ENCODE assay signal across 8 cellular contexts in the genomic region with DNA sequence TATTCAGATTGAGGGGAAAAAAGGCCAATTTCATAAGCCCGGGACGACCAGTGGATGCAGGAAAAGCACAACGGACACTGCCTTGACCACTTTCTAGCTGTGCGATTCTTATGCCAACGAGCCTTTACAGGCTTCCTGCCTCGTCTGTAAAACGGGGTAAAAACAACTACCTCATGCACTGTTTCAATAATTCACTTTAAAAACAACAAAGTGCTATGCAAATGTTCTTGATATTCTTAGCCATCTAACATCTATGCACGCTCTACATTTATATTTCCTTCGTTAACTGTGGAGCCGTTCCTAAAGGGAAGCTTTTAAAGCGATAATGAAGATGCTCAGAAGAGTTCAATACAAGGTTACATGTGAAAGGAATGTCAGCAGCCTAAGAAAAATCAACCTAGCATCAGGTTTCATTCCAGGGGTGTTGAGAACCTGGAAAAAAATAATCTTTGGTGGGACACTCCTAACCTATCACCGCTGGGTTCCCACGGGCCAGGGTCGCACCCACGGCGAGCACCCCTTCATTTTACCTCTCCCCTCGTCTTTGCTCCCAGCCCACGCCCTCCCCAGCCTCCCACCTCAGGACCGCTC. TPM values are rescaled to one million over a fixed set of nuclear protein-coding genes. Genes with fewer than 3 reads are reported as not detected.
DNase-seq lines count a peak whose midpoint lies in the region; ATAC-seq, FAIRE-seq and TF ChIP-seq lines count a peak whose summit lies in the region.

No MANE protein-coding gene starts in this region.

- peaks cover 6% of the 10 kb centered on the region for H3K79me2 ChIP-seq in neural cell (replicated peaks; ENCODE audit: insufficient read depth, low read length)

- TF ChIP-seq CTCF in Peyer's patch (IDR thresholded peaks at IDR 0.05): peak in 1 of 6 experiments; percentile 38
- TF ChIP-seq CTCF in endodermal cell (conservative IDR thresholded peaks at IDR 0.05): no peak
- no peak for TF ChIP-seq CTCF in neural cell (IDR thresholded peaks at IDR 0.05; ENCODE audit: poor library complexity, severe bottlenecking)

- H2AFZ ChIP-seq in neural cell (ENCODE audit: low read depth, low read length): peak overlapping the region; percentile 93

- H3K4me1 ChIP-seq in Peyer's patch: peaks cover 0 to 13% (median 0%) of the 10 kb centered on the region in 4 donors
- no peaks in the 10 kb centered on the region for H3K4me1 ChIP-seq in endodermal cell (ENCODE audit: control insufficient read depth, insufficient read depth, low read length)

- no peak for TF ChIP-seq RAD21 in neural cell (conservative IDR thresholded peaks at IDR 0.05)

- H3K4me3 Mint-ChIP-seq in endodermal cell: peak overlapping the region; percentile 72

- peak in 1 of 2 donors; percentile 4 for TF ChIP-seq POLR2A in Peyer's patch (IDR thresholded peaks at IDR 0.05)

- H3K36me3 ChIP-seq in Peyer's patch: no peaks in the 10 kb centered on the region
- H3K36me3 ChIP-seq in endodermal cell (ENCODE audit: control insufficient read depth, insufficient read depth, low read length): no peaks in the 10 kb centered on the region
- H3K36me3 ChIP-seq in neural cell (ENCODE audit: insufficient read depth, low read length): no peaks in the 10 kb centered on the region

- H3K27ac Mint-ChIP-seq in endodermal cell: peak overlapping the region; percentile 90

- no peaks in the 10 kb centered on the region for H3K9me2 ChIP-seq in neural cell (ENCODE audit: insufficient read depth, low read length)

- no peaks in the 10 kb centered on the region for H3K36me3 Mint-ChIP-seq in endodermal cell (ENCODE audit: low read depth)

- H3K4me2 ChIP-seq in neural cell (ENCODE audit: low read length): peak overlapping the region; percentile 87

- no peaks in the 10 kb centered on the region for H3K9me3 Mint-ChIP-seq in endodermal cell

- H3K4me3 ChIP-seq in Peyer's patch (peak overlapping the region; percentile 75 to 97 (median 88)), endodermal cell (ENCODE audit: low read length) (peak overlapping the region; percentile 88), neural cell (ENCODE audit: low read length) (peak overlapping the region; percentile 68)

- peaks cover 19% of the 10 kb centered on the region for H3K27me3 Mint-ChIP-seq in endodermal cell (ENCODE audit: insufficient read depth)

- no peaks in the 10 kb centered on the region for H4K20me1 ChIP-seq in neural cell (ENCODE audit: insufficient read depth)

- WGBS in endodermal cell (ENCODE audit: insufficient coverage in 1 of 2, insufficient read length in 1 of 2), 2 experiments: 3 to 4% methylated on average over 10 to 19 of the region's 19 CpGs

- H3F3A ChIP-seq in neural cell (ENCODE audit: insufficient read depth, low read length, poor library complexity, severe bottlenecking): no peaks in the 10 kb centered on the region

- H3K27ac ChIP-seq in Peyer's patch (peak overlapping the region; percentile 94 to 99 (median 96)), endodermal cell (ENCODE audit: low read depth, low read length) (peak overlapping the region; percentile 87), neural cell (ENCODE audit: low read length) (peak overlapping the region; percentile 90)

- H3K4me1 Mint-ChIP-seq in endodermal cell: peaks cover 30% of the 10 kb centered on the region

- no peak for ATAC-seq in GM18502 (IDR thresholded peaks at IDR 0.05; ENCODE audit: poor library complexity, unreplicated experiment)

- peak; percentile 45 for DNase-seq in Ammon's horn (ENCODE audit: low spot score)
- DNase-seq in GM19239 (ENCODE audit: insufficient read length, low spot score): no peak
- DNase-seq in Peyer's patch: no peak
- peak; percentile 50 for DNase-seq in endodermal cell
- DNase-seq in SHP77 treated with DMSO at 0.1 percent for 48 hours (lab: John Stamatoyannopoulos, UW): no peak
- no peak for DNase-seq in NCI-H446 (lab: John Stamatoyannopoulos, UW)

- H3K9me3 ChIP-seq in Peyer's patch: no peaks in the 10 kb centered on the region
- H3K9me3 ChIP-seq in endodermal cell (ENCODE audit: control insufficient read depth, low read length): no peaks in the 10 kb centered on the region
- no peaks in the 10 kb centered on the region for H3K9me3 ChIP-seq in neural cell (ENCODE audit: low read length)

- peak; percentile 81 for FAIRE-seq in GM19239 (lab: Jason Lieb, UNC)

- no peak for TF ChIP-seq EP300 in neural cell (conservative IDR thresholded peaks at IDR 0.05; ENCODE audit: poor library complexity, severe bottlenecking)

- H3K9ac ChIP-seq in endodermal cell (ENCODE audit: extremely low read depth, low read length, poor library complexity, severe bottlenecking) (peak overlapping the region; percentile 66), neural cell (ENCODE audit: low read length) (peak overlapping the region; percentile 88)

- H3K27me3 ChIP-seq in Peyer's patch: no peaks in the 10 kb centered on the region
- H3K27me3 ChIP-seq in endodermal cell (ENCODE audit: control insufficient read depth, insufficient read depth, low read length, poor library complexity, severe bottlenecking): peaks cover 4% of the 10 kb centered on the region
- no peaks in the 10 kb centered on the region for H3K27me3 ChIP-seq in neural cell (ENCODE audit: insufficient read depth, low read depth, low read length)

TF ChIP-seq in neural cell, 6 proteins besides CTCF, POLR2A, EP300 and RAD21:
- TF ChIP-seq SMC3 (conservative IDR thresholded peaks at IDR 0.05; ENCODE audit: poor library complexity) (no peak), TAF1 (IDR thresholded peaks at IDR 0.05; ENCODE audit: low read depth) (no peak), MXI1 (conservative IDR thresholded peaks at IDR 0.05; ENCODE audit: poor library complexity, severe bottlenecking) (peak; percentile 49)

RNA-seq across cellular contexts. Expression of a gene that starts 1.0 kb away (rescaled TPM):
- total RNA-seq in Peyer's patch (10 to 100 TPM in 1 of 4 donors, 1 to 10 TPM in 3; 4.2 to 10.7 (median 7.3) TPM), endodermal cell (10 to 100 TPM; 28.1 TPM)
- 11.4 TPM for polyA plus RNA-seq in endodermal cell (2013, experiment 1 of 2)
- 12.8 TPM for polyA plus RNA-seq in endodermal cell (2013, experiment 2 of 2)
- polyA plus RNA-seq in neural cell: 4.9 and 8.7 TPM in 2 replicates
- polyA minus RNA-seq in neural cell: 16.1 and 16.9 TPM in 2 replicates

Comparison
In these comparisons a context has a peak if more than half of its experiments do, and no peak if none do; other contexts are left out.
1. DNase-seq: peak in Ammon's horn (single experiment) and endodermal cell (single experiment); none in GM19239 (single experiment), Peyer's patch (0 of 3), SHP77 treated with DMSO at 0.1 percent for 48 hours (single experiment) and NCI-H446 (0 of 2).
2. Peak in every context shown above with its lines, with median percentiles within 50 percentile points of each other: H3K27ac ChIP-seq and H3K4me3 ChIP-seq.